ENCODE assay signal across 9 cellular contexts in the genomic region with DNA sequence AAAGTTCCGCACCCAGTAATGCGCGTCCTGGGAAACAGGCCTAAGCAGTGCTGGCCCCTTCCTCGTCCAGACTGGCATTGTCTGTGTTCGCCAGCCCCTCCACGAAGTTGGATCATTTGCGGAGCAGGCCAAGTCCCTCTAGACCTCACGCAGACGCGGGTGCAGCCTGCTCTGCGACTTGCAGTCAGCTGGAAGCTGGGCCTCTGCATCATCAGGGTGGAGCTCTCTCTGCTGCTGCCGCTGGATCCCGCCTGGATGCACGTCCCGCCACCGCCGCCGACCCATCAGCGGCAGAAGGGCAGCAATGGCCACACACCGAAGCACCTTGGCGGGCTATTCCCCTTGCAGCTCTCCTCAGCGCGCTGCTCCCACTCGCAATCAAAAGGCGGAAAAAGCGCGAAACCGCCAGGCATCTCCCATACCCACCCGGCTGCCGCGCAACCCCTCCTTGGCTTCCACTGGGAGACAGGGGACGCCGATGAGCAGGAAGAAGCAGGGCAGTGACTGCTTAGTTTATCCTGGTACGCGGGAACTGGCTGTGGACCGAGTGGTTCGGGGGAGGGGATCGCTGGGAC. TPM values are rescaled to one million over a fixed set of nuclear protein-coding genes. Genes with fewer than 3 reads are reported as not detected.
DNase-seq lines count a peak whose midpoint lies in the region; ATAC-seq and TF ChIP-seq lines count a peak whose summit lies in the region.
"Had no signal": no experiment of that assay in that cellular context is flagged by ENCODE, and none has a peak within 500 bp of the region (broad histone marks: within the 10 kb centered on the region; RNA-seq: fewer than 3 reads in every experiment).

No MANE protein-coding gene starts in this region.

- no peaks in the 10 kb centered on the region for H3K9me3 Mint-ChIP-seq in osteocyte (ENCODE audit: unreplicated experiment)
- no peaks in the 10 kb centered on the region for H3K9me3 Mint-ChIP-seq in natural killer cell treated with Interleukin-12 subunit alpha and Interleukin-12 subunit beta and Interleukin-15 and Interleukin-18, amount 100 ng/mL, for 72 hours

- H3K4me3 ChIP-seq in foreskin fibroblast (ENCODE audit: low read depth in 1 of 2, low read length in 2 of 2), result peak overlapping the region; percentile 67 to 85

- peak overlapping the region; percentile 52 for H3K27ac Mint-ChIP-seq in osteocyte (ENCODE audit: unreplicated experiment)
- H3K27ac Mint-ChIP-seq in natural killer cell treated with Interleukin-12 subunit alpha and Interleukin-12 subunit beta and Interleukin-15 and Interleukin-18, amount 100 ng/mL, for 72 hours, result no peak overlapping the region

- ATAC-seq in natural killer cell treated with Interleukin-12 subunit alpha and Interleukin-12 subunit beta and Interleukin-15 and Interleukin-18, amount 100 ng/mL, for 72 hours, result no peak
- no peak for ATAC-seq in GM21390 (IDR thresholded peaks at IDR 0.05; ENCODE audit: unreplicated experiment)
- no peak for ATAC-seq in GM21786 (IDR thresholded peaks at IDR 0.05; ENCODE audit: unreplicated experiment)

- TF ChIP-seq CTCF in foreskin fibroblast (IDR thresholded peaks at IDR 0.05; ENCODE audit: low read depth, low read length) (peak; percentile 21), osteocyte (IDR thresholded peaks at IDR 0.05) (no peak)

- peaks cover 19% of the 10 kb centered on the region for H3K4me1 Mint-ChIP-seq in osteocyte (ENCODE audit: unreplicated experiment)
- H3K4me1 Mint-ChIP-seq in natural killer cell treated with Interleukin-12 subunit alpha and Interleukin-12 subunit beta and Interleukin-15 and Interleukin-18, amount 100 ng/mL, for 72 hours (ENCODE audit: low read depth in 2 of 2), result no peaks in the 10 kb centered on the region

- peak overlapping the region; percentile 79 for H3K4me3 Mint-ChIP-seq in osteocyte (ENCODE audit: unreplicated experiment)
- no peak overlapping the region for H3K4me3 Mint-ChIP-seq in natural killer cell treated with Interleukin-12 subunit alpha and Interleukin-12 subunit beta and Interleukin-15 and Interleukin-18, amount 100 ng/mL, for 72 hours

- no peaks in the 10 kb centered on the region for H3K36me3 Mint-ChIP-seq in osteocyte (ENCODE audit: unreplicated experiment)
- H3K36me3 Mint-ChIP-seq in natural killer cell treated with Interleukin-12 subunit alpha and Interleukin-12 subunit beta and Interleukin-15 and Interleukin-18, amount 100 ng/mL, for 72 hours, result no peaks in the 10 kb centered on the region

- peak; percentile 14 for DNase-seq in DMS114 treated with DMSO at 0.1 percent for 48 hours (lab: John Stamatoyannopoulos, UW; ENCODE audit: unreplicated experiment)
- DNase-seq in NCI-H82 (lab: John Stamatoyannopoulos, UW), result peak; percentile 72
- DNase-seq in foreskin fibroblast, result peak; percentile 77 to 89
- no peak for DNase-seq in osteocyte (ENCODE audit: extremely low spot score, unreplicated experiment)
- no peak for DNase-seq in natural killer cell treated with Interleukin-12 subunit alpha and Interleukin-12 subunit beta and Interleukin-15 and Interleukin-18, amount 100 ng/mL, for 72 hours (ENCODE audit: low spot score)
- no peak for DNase-seq in activated gamma-delta T cell treated with Interleukin-2 at 50 U/mL for 16 hours

- H3K27me3 Mint-ChIP-seq in osteocyte (ENCODE audit: unreplicated experiment), result peaks cover 22% of the 10 kb centered on the region
- peaks cover 50 to 61% of the 10 kb centered on the region in 2 donors for H3K27me3 Mint-ChIP-seq in natural killer cell treated with Interleukin-12 subunit alpha and Interleukin-12 subunit beta and Interleukin-15 and Interleukin-18, amount 100 ng/mL, for 72 hours

RNA-seq across cellular contexts. Expression of a gene that starts 34.1 kb away (rescaled TPM):
- not detected in 2 replicates for total RNA-seq in osteocyte
- not detected for total RNA-seq in natural killer cell treated with Interleukin-12 subunit alpha and Interleukin-12 subunit beta and Interleukin-15 and Interleukin-18, amount 100 ng/mL, for 72 hours
- total RNA-seq: T-helper 1 cell treated with Interleukin-12 subunit alpha and Interleukin-12 subunit beta and Interleukin-4 antibody, amounts not matched to agents 30 ng/mL and 1 ng/mL, for 36 hours had no signal

Comparison
In these comparisons a context has a peak if more than half of its experiments do, and no peak if none do; other contexts are left out.
1. DNase-seq: peak in DMS114 treated with DMSO at 0.1 percent for 48 hours (single experiment), NCI-H82 (single experiment) and foreskin fibroblast (2 of 2); none in osteocyte (single experiment), natural killer cell treated with Interleukin-12 subunit alpha and Interleukin-12 subunit beta and Interleukin-15 and Interleukin-18, amount 100 ng/mL, for 72 hours (single experiment) and activated gamma-delta T cell treated with Interleukin-2 at 50 U/mL for 16 hours (single experiment).